In genomic region chr3:4491873-4492239, GRCh38 we compare ENCODE assay signal across 8 cellular contexts. TPM values are rescaled to one million over a fixed set of nuclear protein-coding genes. Genes with fewer than 3 reads are reported as not detected.
DNase-seq lines count a peak whose midpoint lies in the region; ATAC-seq, FAIRE-seq and TF ChIP-seq lines count a peak whose summit lies in the region.

No MANE protein-coding gene starts in this region.

- peaks cover 27% of the 10 kb centered on the region for H3K27me3 Mint-ChIP-seq in activated CD4-positive, alpha-beta T cell treated with anti-CD3 and anti-CD28 coated beads, Interleukin-2, amount 10 ng/mL, durations not matched to agents 7 days and 5 days

- no peaks in the 10 kb centered on the region for H3K9me3 ChIP-seq in adrenal gland (replicated peaks in 1 of 3)
- H3K9me3 ChIP-seq in thymus (ENCODE audit: control insufficient read depth) = no peaks in the 10 kb centered on the region

- H3K27ac Mint-ChIP-seq in activated CD4-positive, alpha-beta T cell treated with anti-CD3 and anti-CD28 coated beads, Interleukin-2, amount 10 ng/mL, durations not matched to agents 7 days and 5 days = no peak overlapping the region

- peak overlapping the region; percentile 91 for H3K4me3 Mint-ChIP-seq in activated CD4-positive, alpha-beta T cell treated with anti-CD3 and anti-CD28 coated beads, Interleukin-2, amount 10 ng/mL, durations not matched to agents 7 days and 5 days

- POLR2A ChIA-PET in activated CD4-positive, alpha-beta T cell treated with anti-CD3 and anti-CD28 coated beads, Interleukin-2, amount 10 ng/mL, durations not matched to agents 7 days and 5 days (lab: Charles Lee) = no interaction called here

- peaks cover 37% of the 10 kb centered on the region for H3K4me1 Mint-ChIP-seq in activated CD4-positive, alpha-beta T cell treated with anti-CD3 and anti-CD28 coated beads, Interleukin-2, amount 10 ng/mL, durations not matched to agents 7 days and 5 days

- CTCF ChIA-PET in activated CD4-positive, alpha-beta T cell treated with anti-CD3 and anti-CD28 coated beads, Interleukin-2, amount 10 ng/mL, durations not matched to agents 7 days and 5 days (lab: Charles Lee) = interaction anchor here (1.6 to 1.8 kb wide), 3 partner anchors 17 to 141 kb away, joined by 5 to 11 read pairs (median 6); no protein-coding TSS in a partner anchor

- H3K27me3 ChIP-seq in adrenal gland (no peaks in the 10 kb centered on the region), kidney epithelial cell (ENCODE audit: control insufficient read depth, insufficient read depth, low read length) (no peaks in the 10 kb centered on the region), thymus (ENCODE audit: control insufficient read depth, insufficient read depth) (no peaks in the 10 kb centered on the region)

- no peak for ATAC-seq in HG03025 (IDR thresholded peaks at IDR 0.05; ENCODE audit: low FRiP score, unreplicated experiment)

- 23 to 43% (median 29%) methylated on average over 7 of the region's 7 CpGs for WGBS in adrenal gland, 4 donors
- WGBS in thymus = 37% methylated on average over 7 of the region's 7 CpGs

- DNase-seq in activated CD4-positive, alpha-beta T cell treated with anti-CD3 and anti-CD28 coated beads, Interleukin-2, amount 10 ng/mL, durations not matched to agents 7 days and 5 days = no peak
- no peak for DNase-seq in activated CD4-positive, alpha-beta T cell treated with anti-CD3 and anti-CD28 coated beads, Interleukin-2, amount 50 U/mL, for 1 hour
- DNase-seq in adrenal gland = no peak
- no peak for DNase-seq in kidney epithelial cell (ENCODE audit: low read depth)
- no peak for DNase-seq in NCI-H2227 (lab: John Stamatoyannopoulos, UW; ENCODE audit: unreplicated experiment)
- no peak for DNase-seq in RCC 7860 (ENCODE audit: low spot score)

- peaks cover 8 to 44% of the 10 kb centered on the region in 2 donors for H3K4me1 ChIP-seq in adrenal gland (replicated peaks in 1 of 2)
- H3K4me1 ChIP-seq in thymus (ENCODE audit: control insufficient read depth, insufficient read depth, low read length) = peaks cover 19% of the 10 kb centered on the region

- H3K9me3 Mint-ChIP-seq in activated CD4-positive, alpha-beta T cell treated with anti-CD3 and anti-CD28 coated beads, Interleukin-2, amount 10 ng/mL, durations not matched to agents 7 days and 5 days = no peaks in the 10 kb centered on the region

- H3K27ac ChIP-seq in adrenal gland (peak overlapping the region in 1 of 5 donors; percentile 83), thymus (ENCODE audit: low read depth) (no peak overlapping the region)

- TF ChIP-seq POLR2A in adrenal gland (IDR thresholded peaks at IDR 0.05) = no peak

- TF ChIP-seq CTCF in adrenal gland (IDR thresholded peaks at IDR 0.05) = no peak
- no peak for TF ChIP-seq CTCF in kidney epithelial cell (IDR thresholded peaks at IDR 0.05; ENCODE audit: insufficient read depth, low read length, poor library complexity, severe bottlenecking)

- H3K36me3 Mint-ChIP-seq in activated CD4-positive, alpha-beta T cell treated with anti-CD3 and anti-CD28 coated beads, Interleukin-2, amount 10 ng/mL, durations not matched to agents 7 days and 5 days (ENCODE audit: low read depth) = peaks cover 11% of the 10 kb centered on the region

- H3K36me3 ChIP-seq in adrenal gland (replicated peaks in 1 of 2) (no peaks in the 10 kb centered on the region), kidney epithelial cell (ENCODE audit: control insufficient read depth, insufficient read depth, low read length) (no peaks in the 10 kb centered on the region), thymus (ENCODE audit: control insufficient read depth, insufficient read depth) (no peaks in the 10 kb centered on the region)

- no peak for FAIRE-seq in RCC 7860 (lab: Jason Lieb, UNC)

- intact Hi-C loops in adrenal gland (cut with DNase I) = loop anchor here (10.0 kb wide), 2 partner anchors 83 to 143 kb away; no protein-coding TSS in a partner anchor

- peak overlapping the region in 3 of 4 donors; percentile 69 to 81 (median 77) for H3K4me3 ChIP-seq in adrenal gland
- peak overlapping the region; percentile 76 for H3K4me3 ChIP-seq in kidney epithelial cell (ENCODE audit: low read depth, low read length)
- H3K4me3 ChIP-seq in thymus (ENCODE audit: low read length) = peak overlapping the region; percentile 90

RNA-seq across cellular contexts. Expression of gene ITPR1, which starts 1.3 kb away (rescaled TPM):
- total RNA-seq in activated CD4-positive, alpha-beta T cell treated with anti-CD3 and anti-CD28 coated beads, Interleukin-2, amount 10 ng/mL, durations not matched to agents 7 days and 5 days = 10 to 100 TPM; 42.3 to 44.7 TPM
- 100 to 1,000 TPM in 1 of 8 donors, 10 to 100 TPM in 7; 55.8 to 110 (median 82.0) TPM for total RNA-seq in adrenal gland
- polyA plus RNA-seq in adrenal gland = 10 to 100 TPM; 21.6 to 71.4 (median 24.9) TPM
- total RNA-seq in kidney epithelial cell = 8.9 and 11.2 TPM in 2 replicates
- 36.6 TPM for polyA plus RNA-seq in thymus

RNA-seq across cellular contexts. Expression of gene SUMF1, which starts 24.8 kb away (rescaled TPM):
- total RNA-seq in activated CD4-positive, alpha-beta T cell treated with anti-CD3 and anti-CD28 coated beads, Interleukin-2, amount 10 ng/mL, durations not matched to agents 7 days and 5 days = 1 to 10 TPM; 6.2 to 9.0 TPM
- total RNA-seq in adrenal gland = 100 to 1,000 TPM in 1 of 8 donors, 10 to 100 TPM in 7; 27.0 to 109 (median 41.7) TPM
- 10 to 100 TPM in 2 of 3 donors, 1 to 10 TPM in 1; 8.0 to 23.3 (median 11.5) TPM for polyA plus RNA-seq in adrenal gland
- 47.5 and 48.0 TPM in 2 replicates for total RNA-seq in kidney epithelial cell
- polyA plus RNA-seq in thymus = 14.1 TPM
